In genomic region chr11:3830741-3831140, GRCh38 we compare ENCODE assay signal across 14 cellular contexts. TPM values are rescaled to one million over a fixed set of nuclear protein-coding genes. Genes with fewer than 3 reads are reported as not detected.
A peak's percentile ranks its signal among the peaks of the same experiment; 100 is the strongest.
DNase-seq lines count a peak whose midpoint lies in the region; ATAC-seq and TF ChIP-seq lines count a peak whose summit lies in the region.
"Had no signal": no experiment of that assay in that cellular context is flagged by ENCODE, and none has a peak within 500 bp of the region (broad histone marks: within the 10 kb centered on the region; RNA-seq: fewer than 3 reads in every experiment).

No MANE protein-coding gene starts in this region.

- peak overlapping the region; percentile 92 to 99 (median 96) for H3K27ac Mint-ChIP-seq in CD14-positive monocyte
- H3K27ac Mint-ChIP-seq in activated T-helper 17 cell treated with anti-CD3 and anti-CD28 coated beads, Interleukin-2, amount 50 U/mL, for 72 hours, result peak overlapping the region; percentile 99
- H3K27ac Mint-ChIP-seq in naive thymus-derived CD8-positive, alpha-beta T cell, result peak overlapping the region; percentile 89 to 99 (median 94)

- CTCF ChIA-PET in HEK293 (lab: Yijun Ruan, JAX), result interaction anchor here (1.1 to 2.2 kb wide), 2 partner anchors 18 to 24 kb away, joined by 6 read pairs; no protein-coding TSS in a partner anchor

- no peak for DNase-seq in CD14-positive monocyte (ENCODE audit: low spot score)
- no peak for DNase-seq in naive thymus-derived CD8-positive, alpha-beta T cell
- no peak for DNase-seq in A172 (ENCODE audit: low spot score)
- DNase-seq in SIG-M5 treated with dmso at 0.1 percent for 504 hours (lab: John Stamatoyannopoulos, UW; ENCODE audit: unreplicated experiment), result no peak
- no peak for DNase-seq in OCI-M2 (lab: John Stamatoyannopoulos, UW; ENCODE audit: unreplicated experiment)
- no peak for DNase-seq in cardiac septum (ENCODE audit: low spot score)
- DNase-seq: dermis blood vessel endothelial cell, mucosa of descending colon, NCI-H1694, right cardiac atrium, SHP77 had no signal

- H3K36me3 ChIP-seq in HEK293 (ENCODE audit: control insufficient read depth in 2 of 2, insufficient read depth in 1 of 2, low read length in 2 of 2), result peaks cover 0 to 77% of the 10 kb centered on the region in 2 experiments; a peak in 2 of 3 replicates

- H3K4me3 ChIP-seq in HEK293 (ENCODE audit: low read depth, low read length), result no peak overlapping the region
- H3K4me3 ChIP-seq: mucosa of descending colon had no signal

- intact Hi-C loops in CD14-positive monocyte (cut with micrococcal nuclease) (no loop called here), cardiac septum (cut with DNase I) (no loop called here)

- H3K4me3 Mint-ChIP-seq in CD14-positive monocyte, result peak overlapping the region; percentile 31 to 70
- peak overlapping the region; percentile 97 for H3K4me3 Mint-ChIP-seq in activated T-helper 17 cell treated with anti-CD3 and anti-CD28 coated beads, Interleukin-2, amount 50 U/mL, for 72 hours
- H3K4me3 Mint-ChIP-seq in naive thymus-derived CD8-positive, alpha-beta T cell, result peak overlapping the region in 4 of 10 donors; percentile 5 to 45 (median 28)

- H3K27ac ChIP-seq in HEK293 (ENCODE audit: extremely low read depth, low read depth, low read length), result no peak overlapping the region
- H3K27ac ChIP-seq: C4-2B had no signal

- TF ChIP-seq CTCF in CD14-positive monocyte (IDR thresholded peaks at IDR 0.05) (no peak), HEK293 (tag by site-specific recombination; IDR thresholded peaks at IDR 0.05) (no peak)

- ATAC-seq in activated T-helper 17 cell treated with anti-CD3 and anti-CD28 coated beads, Interleukin-2, amount 50 U/mL, for 72 hours (replicated peaks), result no peak
- no peak for ATAC-seq in naive thymus-derived CD8-positive, alpha-beta T cell
- ATAC-seq: mucosa of descending colon, right cardiac atrium had no signal

- H3K9me3 Mint-ChIP-seq in CD14-positive monocyte, result peaks cover 0 to 3% (median 0%) of the 10 kb centered on the region in 7 donors
- H3K9me3 Mint-ChIP-seq in activated T-helper 17 cell treated with anti-CD3 and anti-CD28 coated beads, Interleukin-2, amount 50 U/mL, for 72 hours, result no peaks in the 10 kb centered on the region
- H3K9me3 Mint-ChIP-seq in naive thymus-derived CD8-positive, alpha-beta T cell, result no peaks in the 10 kb centered on the region

- H3K36me3 Mint-ChIP-seq in CD14-positive monocyte, result peaks cover 76 to 84% of the 10 kb centered on the region in 2 donors
- peaks cover 100% of the 10 kb centered on the region for H3K36me3 Mint-ChIP-seq in activated T-helper 17 cell treated with anti-CD3 and anti-CD28 coated beads, Interleukin-2, amount 50 U/mL, for 72 hours (ENCODE audit: low read depth)
- H3K36me3 Mint-ChIP-seq in naive thymus-derived CD8-positive, alpha-beta T cell, result peaks cover 4 to 81% (median 8%) of the 10 kb centered on the region in 3 donors

- POLR2A ChIA-PET in HEK293 (lab: Yijun Ruan, JAX), result interaction anchor here (0.6 kb wide), 1 partner anchor 43 kb away, joined by 3 read pairs; no protein-coding TSS in a partner anchor
- POLR2A ChIA-PET in naive thymus-derived CD8-positive, alpha-beta T cell (lab: Charles Lee), result interaction anchor here (1.1 to 2.7 kb wide), 2 partner anchors 11 to 22 kb away, joined by 4 to 16 read pairs; partner anchors contain the start of gene RHOG

- peaks cover 85% of the 10 kb centered on the region for H3K4me1 Mint-ChIP-seq in CD14-positive monocyte
- H3K4me1 Mint-ChIP-seq in activated T-helper 17 cell treated with anti-CD3 and anti-CD28 coated beads, Interleukin-2, amount 50 U/mL, for 72 hours, result peaks cover 64% of the 10 kb centered on the region
- peaks cover 56 to 85% (median 79%) of the 10 kb centered on the region in 4 donors for H3K4me1 Mint-ChIP-seq in naive thymus-derived CD8-positive, alpha-beta T cell

- H3K9me3 ChIP-seq in HEK293 (ENCODE audit: control insufficient read depth, insufficient read depth, low read depth, low read length), result no peaks in the 10 kb centered on the region
- H3K9me3 ChIP-seq: mucosa of descending colon had no signal

- no peaks in the 10 kb centered on the region for H3K4me1 ChIP-seq in HEK293 (ENCODE audit: control insufficient read depth, insufficient read depth, low read length)

- no peaks in the 10 kb centered on the region for H3K27me3 Mint-ChIP-seq in CD14-positive monocyte (ENCODE audit: low read depth in 3 of 3)
- H3K27me3 Mint-ChIP-seq in activated T-helper 17 cell treated with anti-CD3 and anti-CD28 coated beads, Interleukin-2, amount 50 U/mL, for 72 hours, result no peaks in the 10 kb centered on the region
- no peaks in the 10 kb centered on the region for H3K27me3 Mint-ChIP-seq in naive thymus-derived CD8-positive, alpha-beta T cell

TF ChIP-seq in HEK293, 187 proteins besides CTCF, POLR2A, EP300 and RAD21:
- TF ChIP-seq BCL11A (tag by site-specific recombination; IDR thresholded peaks at IDR 0.05; ENCODE audit: low read depth) (no peak), ZBTB20 (tag by site-specific recombination; IDR thresholded peaks at IDR 0.05) (peak; percentile 29; the same call in 1 of the 2 replicates)

RNA-seq across cellular contexts. Expression of gene RHOG, which starts 10.0 kb away (rescaled TPM):
- polyA plus RNA-seq in CD14-positive monocyte, result 100 to 1,000 TPM; 315 to 458 TPM
- 100 to 1,000 TPM; 151 to 154 TPM for total RNA-seq in activated T-helper 17 cell treated with anti-CD3 and anti-CD28 coated beads, Interleukin-2, amount 50 U/mL, for 72 hours
- total RNA-seq in naive thymus-derived CD8-positive, alpha-beta T cell, result 10 to 100 TPM; 78.4 to 79.3 TPM
- 100 to 1,000 TPM; 125 to 175 (median 144) TPM for polyA plus RNA-seq in naive thymus-derived CD8-positive, alpha-beta T cell
- total RNA-seq in A172 (2014; rRNA removed; shearing (Covaris generic)), result 40.6 and 50.9 TPM in 2 replicates
- total RNA-seq in cardiac septum, result 27.5 TPM

RNA-seq across cellular contexts. Expression of gene PGAP2, which starts 22.4 kb away (rescaled TPM):
- 1 to 10 TPM; 5.8 to 6.8 TPM for polyA plus RNA-seq in CD14-positive monocyte
- 10 to 100 TPM; 25.6 to 31.8 TPM for total RNA-seq in activated T-helper 17 cell treated with anti-CD3 and anti-CD28 coated beads, Interleukin-2, amount 50 U/mL, for 72 hours
- 10 to 100 TPM; 23.0 to 23.1 TPM for total RNA-seq in naive thymus-derived CD8-positive, alpha-beta T cell
- polyA plus RNA-seq in naive thymus-derived CD8-positive, alpha-beta T cell, result 10 to 100 TPM; 13.6 to 24.2 (median 21.9) TPM
- total RNA-seq in A172 (2014; rRNA removed; shearing (Covaris generic)), result 15.4 and 16.6 TPM in 2 replicates
- 22.7 TPM for total RNA-seq in cardiac septum

RNA-seq across cellular contexts. Expression of gene STIM1, which starts 24.7 kb away (rescaled TPM):
- polyA plus RNA-seq in CD14-positive monocyte, result 10 to 100 TPM; 14.0 to 21.0 TPM
- total RNA-seq in activated T-helper 17 cell treated with anti-CD3 and anti-CD28 coated beads, Interleukin-2, amount 50 U/mL, for 72 hours, result 10 to 100 TPM; 68.8 to 82.7 TPM
- total RNA-seq in naive thymus-derived CD8-positive, alpha-beta T cell, result 100 to 1,000 TPM in 1 of 2 experiments, 10 to 100 TPM in 1; 98.7 to 101 TPM
- 10 to 100 TPM; 33.4 to 39.0 (median 38.9) TPM for polyA plus RNA-seq in naive thymus-derived CD8-positive, alpha-beta T cell
- total RNA-seq in A172 (2014; rRNA removed; shearing (Covaris generic)), result 23.6 and 27.1 TPM in 2 replicates
- 40.4 TPM for total RNA-seq in cardiac septum

RNA-seq across cellular contexts. Expression of gene NUP98, which starts 33.4 kb away (rescaled TPM):
- polyA plus RNA-seq in CD14-positive monocyte, result 10 to 100 TPM; 19.6 to 28.5 TPM
- 100 to 1,000 TPM; 126 to 149 TPM for total RNA-seq in activated T-helper 17 cell treated with anti-CD3 and anti-CD28 coated beads, Interleukin-2, amount 50 U/mL, for 72 hours
- 100 to 1,000 TPM; 106 to 126 TPM for total RNA-seq in naive thymus-derived CD8-positive, alpha-beta T cell
- polyA plus RNA-seq in naive thymus-derived CD8-positive, alpha-beta T cell, result 10 to 100 TPM; 31.8 to 50.9 (median 44.9) TPM
- total RNA-seq in A172 (2014; rRNA removed; shearing (Covaris generic)), result 96.6 and 104 TPM in 2 replicates
- 49.6 TPM for total RNA-seq in cardiac septum
